In genomic region chr10:44506386-44506785, GRCh38 we compare ENCODE assay signal across 33 cellular contexts.
"Had no signal": no experiment of that assay in that cellular context is flagged by ENCODE, and none has a peak within 500 bp of the region (broad histone marks: within the 10 kb centered on the region; RNA-seq: fewer than 3 reads in every experiment).

No MANE protein-coding gene starts in this region.

- H3K4me1 Mint-ChIP-seq: activated CD4-positive, alpha-beta T cell treated with anti-CD3 and anti-CD28 coated beads for 36 hours; activated CD4-positive, alpha-beta T cell treated with anti-CD3 and anti-CD28 coated beads, Interleukin-2, amount 10 ng/mL, durations not matched to agents 7 days and 5 days; activated naive CD4-positive, alpha-beta T cell treated with anti-CD3 and anti-CD28 coated beads, Interleukin-2, amount 50 U/mL, for 24 hours; activated naive CD8-positive, alpha-beta T cell treated with anti-CD3 and anti-CD28 coated beads, Interleukin-2, amount 10 ng/mL, durations not matched to agents 7 days and 5 days; brain had no signal

- H3K27me3 ChIP-seq: SJSA1 had no signal

- H3K9ac ChIP-seq: KMS-11, SK-N-SH had no signal

- H3K4me3 Mint-ChIP-seq: activated CD4-positive, alpha-beta T cell treated with anti-CD3 and anti-CD28 coated beads for 36 hours; activated CD4-positive, alpha-beta T cell treated with anti-CD3 and anti-CD28 coated beads, Interleukin-2, amount 10 ng/mL, durations not matched to agents 7 days and 5 days; activated CD8-positive, alpha-beta T cell treated with anti-CD3 and anti-CD28 coated beads, Interleukin-2, amount 10 ng/mL, durations not matched to agents 7 days and 5 days; activated naive CD4-positive, alpha-beta T cell treated with anti-CD3 and anti-CD28 coated beads, Interleukin-2, amount 50 U/mL, for 24 hours; activated naive CD8-positive, alpha-beta T cell treated with anti-CD3 and anti-CD28 coated beads, Interleukin-2, amount 10 ng/mL, durations not matched to agents 7 days and 5 days; activated T-cell treated with anti-CD3 and anti-CD28 coated beads, Interleukin-2, amount 50 U/mL, for 24 hours; brain; T-helper 1 cell treated with Interleukin-12 subunit alpha and Interleukin-12 subunit beta and Interleukin-4 antibody, amounts not matched to agents 30 μg/mL and 1 μg/mL, for 36 hours; T-helper 2 cell treated with Interferon-gamma antibody and Interleukin-4, amounts not matched to agents 5 μg/mL and 100 μg/mL, for 36 hours had no signal

- H3K4me2 ChIP-seq: KMS-11, SK-N-SH had no signal

- H3K27ac ChIP-seq: KMS-11, SJSA1 had no signal

- H3K9me3 Mint-ChIP-seq: activated CD4-positive, alpha-beta T cell treated with anti-CD3 and anti-CD28 coated beads, Interleukin-2, amount 10 ng/mL, durations not matched to agents 7 days and 5 days; activated naive CD8-positive, alpha-beta T cell treated with anti-CD3 and anti-CD28 coated beads, Interleukin-2, amount 10 ng/mL, durations not matched to agents 7 days and 5 days; activated T-helper 2 cell treated with anti-CD3 and anti-CD28 coated beads, Interferon-gamma antibody, Interleukin-2, Interleukin-4, amounts not matched to agents 10 μg/mL and 5 μg/mL and 100 μg/mL, durations not matched to agents 14 hours and 24 hours and 36 hours; T-helper 2 cell treated with Interferon-gamma antibody and Interleukin-4, amounts not matched to agents 5 μg/mL and 100 μg/mL, for 36 hours had no signal

- ATAC-seq: activated CD4-positive, alpha-beta T cell treated with anti-CD3 and anti-CD28 coated beads for 36 hours; activated CD4-positive, CD25-positive, alpha-beta regulatory T cell treated with anti-CD3 and anti-CD28 coated beads, Interleukin-2, amount 50 U/mL, for 24 hours; activated CD8-positive, alpha-beta T cell treated with anti-CD3 and anti-CD28 coated beads, Interleukin-2, amount 10 ng/mL, durations not matched to agents 7 days and 5 days; Panc1 had no signal

- H3K9me3 ChIP-seq: SJSA1, SK-N-SH had no signal

- H3K36me3 ChIP-seq: SJSA1 had no signal

- FAIRE-seq: TTC549 had no signal

- H3K27ac Mint-ChIP-seq: activated CD4-positive, alpha-beta T cell treated with anti-CD3 and anti-CD28 coated beads for 36 hours; activated CD4-positive, alpha-beta T cell treated with anti-CD3 and anti-CD28 coated beads, Interleukin-2, amount 10 ng/mL, durations not matched to agents 7 days and 5 days; activated CD8-positive, alpha-beta T cell treated with anti-CD3 and anti-CD28 coated beads, Interleukin-2, amount 10 ng/mL, durations not matched to agents 7 days and 5 days; activated naive CD4-positive, alpha-beta T cell treated with anti-CD3 and anti-CD28 coated beads, Interleukin-2, amount 50 U/mL, for 24 hours; activated naive CD8-positive, alpha-beta T cell treated with anti-CD3 and anti-CD28 coated beads, Interleukin-2, amount 10 ng/mL, durations not matched to agents 7 days and 5 days; activated T-cell treated with anti-CD3 and anti-CD28 coated beads, Interleukin-2, amount 50 U/mL, for 24 hours; activated T-helper 2 cell treated with anti-CD3 and anti-CD28 coated beads, Interferon-gamma antibody, Interleukin-2, Interleukin-4, amounts not matched to agents 10 μg/mL and 5 μg/mL and 100 μg/mL, durations not matched to agents 14 hours and 24 hours and 36 hours; T-helper 1 cell treated with Interleukin-12 subunit alpha and Interleukin-12 subunit beta and Interleukin-4 antibody, amounts not matched to agents 30 μg/mL and 1 μg/mL, for 36 hours; T-helper 2 cell treated with Interferon-gamma antibody and Interleukin-4, amounts not matched to agents 5 μg/mL and 100 μg/mL, for 36 hours had no signal

- H3K9me2 ChIP-seq: SK-N-SH had no signal

- H3K27me3 Mint-ChIP-seq: activated CD4-positive, alpha-beta T cell treated with anti-CD3 and anti-CD28 coated beads, Interleukin-2, amount 10 ng/mL, durations not matched to agents 7 days and 5 days; activated naive CD8-positive, alpha-beta T cell treated with anti-CD3 and anti-CD28 coated beads, Interleukin-2, amount 10 ng/mL, durations not matched to agents 7 days and 5 days; activated T-cell treated with anti-CD3 and anti-CD28 coated beads, Interleukin-2, amount 50 U/mL, for 24 hours; brain had no signal

- DNase-seq: activated CD4-positive, alpha-beta T cell treated with anti-CD3 and anti-CD28 coated beads for 36 hours; activated CD4-positive, alpha-beta T cell treated with anti-CD3 and anti-CD28 coated beads, Interleukin-2, amount 10 ng/mL, durations not matched to agents 7 days and 5 days; activated CD4-positive, alpha-beta T cell treated with anti-CD3 and anti-CD28 coated beads, Interleukin-2, amount 50 U/mL, for 48 hours; activated CD8-positive, alpha-beta T cell treated with anti-CD3 and anti-CD28 coated beads, Interleukin-2, amount 10 ng/mL, durations not matched to agents 7 days and 5 days; activated gamma-delta T cell; activated naive CD4-positive, alpha-beta T cell treated with Interleukin-2 at 50 U/mL for 16 hours; activated naive CD8-positive, alpha-beta T cell treated with anti-CD3 and anti-CD28 coated beads, Interleukin-2, amount 10 ng/mL, durations not matched to agents 7 days and 5 days; activated T-cell treated with anti-CD3 and anti-CD28 coated beads, Interleukin-2, amount 50 U/mL, for 24 hours; anterior cingulate cortex; caudate nucleus; cerebellar nuclear complex; NCI-H1105; NCI-H1417 treated with DMSO at 0.1 percent for 48 hours; NCI-H187 treated with DMSO at 0.1 percent for 48 hours; NCI-H2081; NCI-H2171 treated with DMSO at 0.1 percent for 48 hours; NCI-H2227 treated with DMSO at 0.1 percent for 48 hours; NCI-H446; NCI-H510A treated with DMSO at 0.1 percent for 48 hours; NCI-H526 treated with DMSO at 0.1 percent for 48 hours; NCI-H774; SHP77 treated with DMSO at 0.1 percent for 48 hours; SK-N-SH had no signal

- H3K4me3 ChIP-seq: SJSA1 had no signal

- H3K36me3 Mint-ChIP-seq: activated naive CD4-positive, alpha-beta T cell treated with anti-CD3 and anti-CD28 coated beads, Interleukin-2, amount 50 U/mL, for 24 hours; activated naive CD8-positive, alpha-beta T cell treated with anti-CD3 and anti-CD28 coated beads, Interleukin-2, amount 10 ng/mL, durations not matched to agents 7 days and 5 days; brain had no signal

- H3K4me1 ChIP-seq: SJSA1 had no signal
